11 cellular contexts compared by ENCODE assay signal in the genomic region with DNA sequence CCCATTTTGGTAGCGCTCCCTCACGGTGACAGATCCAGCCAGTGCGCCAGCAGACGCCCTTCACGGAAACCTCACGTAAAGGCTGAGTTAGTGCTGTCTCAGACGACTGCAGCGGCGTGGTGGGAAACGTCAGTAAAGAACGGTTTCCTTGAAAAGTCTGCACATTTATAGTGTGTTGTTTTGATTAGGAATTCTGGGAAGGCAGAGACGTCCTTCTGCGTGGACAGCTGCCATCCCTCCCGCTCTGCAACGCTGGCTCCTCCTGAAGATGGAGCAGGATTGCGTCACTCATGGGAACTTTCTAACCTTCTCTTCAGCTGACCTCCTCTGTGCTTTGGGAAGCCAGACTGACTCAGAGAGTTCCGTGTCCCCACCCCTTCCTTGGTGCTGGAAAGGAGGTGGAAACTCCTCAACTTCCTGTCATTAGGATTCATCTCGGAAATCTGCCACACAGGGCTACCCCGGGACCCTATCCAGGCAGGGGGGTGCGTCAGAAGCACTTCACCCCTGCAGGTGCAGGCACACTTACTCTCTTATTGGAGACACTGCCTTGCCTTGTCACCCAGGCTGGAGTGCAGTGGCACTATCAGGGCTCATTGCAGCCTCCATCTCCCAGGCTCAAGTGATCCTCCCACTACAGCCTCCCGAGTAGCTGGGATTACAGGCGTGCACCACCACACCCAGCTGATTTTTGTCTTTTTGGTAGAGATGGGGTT. TPM values are rescaled to one million over a fixed set of nuclear protein-coding genes. Genes with fewer than 3 reads are reported as not detected.
DNase-seq lines count a peak whose midpoint lies in the region; ATAC-seq and TF ChIP-seq lines count a peak whose summit lies in the region.
"Had no signal": no experiment of that assay in that cellular context is flagged by ENCODE, and none has a peak within 500 bp of the region (broad histone marks: within the 10 kb centered on the region; RNA-seq: fewer than 3 reads in every experiment).

No MANE protein-coding gene starts in this region.

- H3K27ac Mint-ChIP-seq in activated CD4-positive, alpha-beta memory T cell treated with anti-CD3 and anti-CD28 coated beads for 36 hours: no peak overlapping the region
- H3K27ac Mint-ChIP-seq: activated naive CD8-positive, alpha-beta T cell treated with anti-CD3 and anti-CD28 coated beads, Interleukin-2, amount 10 ng/mL, durations not matched to agents 7 days and 5 days had no signal

- POLR2A ChIA-PET in activated CD4-positive, alpha-beta memory T cell treated with anti-CD3 and anti-CD28 coated beads for 36 hours (lab: Charles Lee): no interaction called here

- H3K27me3 Mint-ChIP-seq in activated CD4-positive, alpha-beta memory T cell treated with anti-CD3 and anti-CD28 coated beads for 36 hours: no peaks in the 10 kb centered on the region
- H3K27me3 Mint-ChIP-seq: activated naive CD8-positive, alpha-beta T cell treated with anti-CD3 and anti-CD28 coated beads, Interleukin-2, amount 10 ng/mL, durations not matched to agents 7 days and 5 days had no signal

- CTCF ChIA-PET in activated CD4-positive, alpha-beta memory T cell treated with anti-CD3 and anti-CD28 coated beads for 36 hours (lab: Charles Lee): no interaction called here

- peaks cover 2% of the 10 kb centered on the region for H3K9me3 Mint-ChIP-seq in activated CD4-positive, alpha-beta memory T cell treated with anti-CD3 and anti-CD28 coated beads for 36 hours
- H3K9me3 Mint-ChIP-seq: activated naive CD8-positive, alpha-beta T cell treated with anti-CD3 and anti-CD28 coated beads, Interleukin-2, amount 10 ng/mL, durations not matched to agents 7 days and 5 days had no signal

- DNase-seq in Right ventricle myocardium inferior (ENCODE audit: missing footprints) (peak; percentile 85), cardiac septum (ENCODE audit: low spot score) (no peak), fibroblast of pulmonary artery (ENCODE audit: low read depth) (peak; percentile 99), myocyte (ENCODE audit: low read depth) (peak; percentile 50)
- no peak for DNase-seq in activated CD4-positive, alpha-beta T cell treated with anti-CD3 and anti-CD28 coated beads for 48 hours
- DNase-seq in activated CD4-positive, alpha-beta memory T cell treated with anti-CD3 and anti-CD28 coated beads for 36 hours: no peak
- no peak for DNase-seq in activated naive CD4-positive, alpha-beta T cell treated with Interleukin-2 at 50 U/mL for 16 hours
- DNase-seq in activated effector memory CD4-positive, alpha-beta T cell treated with Interleukin-2 at 50 U/mL for 16 hours: no peak
- DNase-seq: activated naive CD8-positive, alpha-beta T cell treated with anti-CD3 and anti-CD28 coated beads, Interleukin-2, amount 10 ng/mL, durations not matched to agents 7 days and 5 days; GOT3; WERI-Rb-1 had no signal

- ATAC-seq in Right ventricle myocardium inferior: peak; percentile 98

- H3K4me3 ChIP-seq in fibroblast of pulmonary artery (replicated peaks; ENCODE audit: low read depth, low read length): peak overlapping the region; percentile 5

- H3K4me1 Mint-ChIP-seq in activated CD4-positive, alpha-beta memory T cell treated with anti-CD3 and anti-CD28 coated beads for 36 hours (ENCODE audit: low read depth): no peaks in the 10 kb centered on the region
- H3K4me1 Mint-ChIP-seq: activated naive CD8-positive, alpha-beta T cell treated with anti-CD3 and anti-CD28 coated beads, Interleukin-2, amount 10 ng/mL, durations not matched to agents 7 days and 5 days had no signal

- H3K36me3 Mint-ChIP-seq in activated CD4-positive, alpha-beta memory T cell treated with anti-CD3 and anti-CD28 coated beads for 36 hours: no peaks in the 10 kb centered on the region
- H3K36me3 Mint-ChIP-seq: activated naive CD8-positive, alpha-beta T cell treated with anti-CD3 and anti-CD28 coated beads, Interleukin-2, amount 10 ng/mL, durations not matched to agents 7 days and 5 days had no signal

- intact Hi-C loops in Right ventricle myocardium inferior (cut with DNase I) (no loop called here), cardiac septum (cut with DNase I) (loop anchor here (2.0 kb wide), 1 partner anchor 41 kb away; no protein-coding TSS in a partner anchor)
- intact Hi-C loops in activated CD4-positive, alpha-beta memory T cell treated with anti-CD3 and anti-CD28 coated beads for 36 hours (cut with micrococcal nuclease): no loop called here

- no peak for TF ChIP-seq CTCF in fibroblast of pulmonary artery (IDR thresholded peaks at IDR 0.05; ENCODE audit: low read length, missing control alignments)

- H3K4me3 Mint-ChIP-seq in activated CD4-positive, alpha-beta memory T cell treated with anti-CD3 and anti-CD28 coated beads for 36 hours: no peak overlapping the region
- H3K4me3 Mint-ChIP-seq: activated naive CD8-positive, alpha-beta T cell treated with anti-CD3 and anti-CD28 coated beads, Interleukin-2, amount 10 ng/mL, durations not matched to agents 7 days and 5 days had no signal

RNA-seq across cellular contexts. Expression of gene CRISPLD2, which starts 24.3 kb away (rescaled TPM):
- total RNA-seq in Right ventricle myocardium inferior: 38.1 TPM
- total RNA-seq in cardiac septum: 16.3 TPM
- 6.1 and 7.2 TPM in 2 replicates for total RNA-seq in myocyte
- polyA plus RNA-seq in myocyte (2012): 0.53 TPM
- under 1 TPM; 0.19 to 0.41 TPM for total RNA-seq in activated CD4-positive, alpha-beta memory T cell treated with anti-CD3 and anti-CD28 coated beads for 36 hours

Comparison
In these comparisons a context has a peak if more than half of its experiments do, and no peak if none do; other contexts are left out.
1. DNase-seq: peak in Right ventricle myocardium inferior (single experiment), fibroblast of pulmonary artery (single experiment) and myocyte (single experiment); none in cardiac septum (single experiment), activated CD4-positive, alpha-beta T cell treated with anti-CD3 and anti-CD28 coated beads for 48 hours (single experiment), activated CD4-positive, alpha-beta memory T cell treated with anti-CD3 and anti-CD28 coated beads for 36 hours (single experiment), activated naive CD4-positive, alpha-beta T cell treated with Interleukin-2 at 50 U/mL for 16 hours (single experiment) and activated effector memory CD4-positive, alpha-beta T cell treated with Interleukin-2 at 50 U/mL for 16 hours (single experiment).